In the genomic region with DNA sequence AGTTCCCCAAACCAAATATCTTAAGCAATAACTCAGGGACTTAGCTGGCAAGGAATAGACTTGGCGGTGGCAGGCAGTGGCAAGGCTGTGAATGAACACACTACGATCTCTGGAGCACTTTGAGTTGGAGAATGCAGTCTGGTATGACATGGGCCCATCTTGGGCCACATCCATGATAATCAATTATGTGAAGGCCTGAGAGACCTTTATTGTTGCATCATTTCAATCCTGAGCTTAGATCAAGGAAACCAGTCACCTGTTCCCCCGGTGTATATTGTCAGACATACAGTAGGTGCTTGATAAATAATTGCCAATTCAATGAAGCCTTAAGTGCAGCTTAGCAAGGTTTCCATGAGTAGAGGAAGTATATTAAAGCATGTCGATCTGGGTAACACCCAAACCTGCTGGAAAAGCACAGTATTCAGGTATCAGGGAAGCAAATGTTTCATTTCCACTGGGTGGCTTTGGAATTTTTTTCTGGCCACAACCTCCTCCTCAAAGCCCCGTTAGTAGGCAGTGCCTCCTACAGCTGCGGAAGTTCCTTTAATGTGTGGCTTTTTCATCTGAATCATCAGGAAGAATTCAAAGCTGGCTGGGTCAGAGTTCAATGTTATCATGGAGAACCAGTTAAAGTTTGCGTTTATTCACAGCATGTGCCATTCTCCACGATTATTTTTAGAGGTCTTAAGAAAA, we compare ENCODE assay signal across 9 cellular contexts. TPM values are rescaled to one million over a fixed set of nuclear protein-coding genes. Genes with fewer than 3 reads are reported as not detected.
A peak's percentile ranks its signal among the peaks of the same experiment; 100 is the strongest.
DNase-seq lines count a peak whose midpoint lies in the region; ATAC-seq and TF ChIP-seq lines count a peak whose summit lies in the region.
"Had no signal": no experiment of that assay in that cellular context is flagged by ENCODE, and none has a peak within 500 bp of the region (broad histone marks: within the 10 kb centered on the region; RNA-seq: fewer than 3 reads in every experiment).

No MANE protein-coding gene starts in this region.

- H3K4me3 Mint-ChIP-seq in CD8-positive, alpha-beta memory T cell: peak overlapping the region; percentile 4 to 46 (median 22)

- H3K27ac ChIP-seq in CD8-positive, alpha-beta memory T cell (ENCODE audit: low read depth, low read length): peak overlapping the region; percentile 41

- ATAC-seq in mucosa of descending colon (peak; percentile 38), GM18498 (IDR thresholded peaks at IDR 0.05; ENCODE audit: unreplicated experiment) (no peak)

- H3K4me1 Mint-ChIP-seq in CD8-positive, alpha-beta memory T cell: peaks cover 41 to 58% (median 50%) of the 10 kb centered on the region in 3 donors

- H3K27me3 Mint-ChIP-seq in CD8-positive, alpha-beta memory T cell: peaks cover 0 to 1% of the 10 kb centered on the region in 2 donors

- no peaks in the 10 kb centered on the region for H3K9me3 ChIP-seq in CD8-positive, alpha-beta memory T cell (ENCODE audit: low read length)
- no peaks in the 10 kb centered on the region for H3K9me3 ChIP-seq in adipocyte (ENCODE audit: control insufficient read depth, low read length)
- no peaks in the 10 kb centered on the region for H3K9me3 ChIP-seq in mucosa of descending colon

- H3K4me1 ChIP-seq in CD8-positive, alpha-beta memory T cell (ENCODE audit: insufficient read depth, low read length): peaks cover 58% of the 10 kb centered on the region
- H3K4me1 ChIP-seq in adipocyte (ENCODE audit: control insufficient read depth, insufficient read depth, low read length): peaks cover 18% of the 10 kb centered on the region
- H3K4me1 ChIP-seq in mucosa of descending colon (ENCODE audit: low read depth): no peaks in the 10 kb centered on the region

- peaks cover 0 to 9% (median 8%) of the 10 kb centered on the region in 3 donors for H3K36me3 Mint-ChIP-seq in CD8-positive, alpha-beta memory T cell

- no peaks in the 10 kb centered on the region for H3K36me3 ChIP-seq in CD8-positive, alpha-beta memory T cell (ENCODE audit: insufficient read depth, low read length)
- H3K36me3 ChIP-seq in adipocyte (ENCODE audit: control insufficient read depth, insufficient read depth, low read length, severe bottlenecking): no peaks in the 10 kb centered on the region
- no peaks in the 10 kb centered on the region for H3K36me3 ChIP-seq in mucosa of descending colon (ENCODE audit: low read depth)

- TF ChIP-seq CTCF in mucosa of descending colon (IDR thresholded peaks at IDR 0.05): no peak

- no peaks in the 10 kb centered on the region for H3K27me3 ChIP-seq in CD8-positive, alpha-beta memory T cell (ENCODE audit: insufficient read depth, low read length, poor library complexity, severe bottlenecking)
- no peaks in the 10 kb centered on the region for H3K27me3 ChIP-seq in adipocyte (replicated peaks; ENCODE audit: control insufficient read depth, insufficient read depth, low read length)

- no peaks in the 10 kb centered on the region for H3K9me3 Mint-ChIP-seq in CD8-positive, alpha-beta memory T cell

- POLR2A ChIA-PET in CD8-positive, alpha-beta memory T cell (lab: Charles Lee): interaction anchor here (0.6 to 1.0 kb wide), 2 partner anchors 10 to 903 kb away, joined by 3 to 5 read pairs; partner anchors contain the start of gene CASS4

- H3K27ac Mint-ChIP-seq in CD8-positive, alpha-beta memory T cell: peak overlapping the region; percentile 31 to 94 (median 74)

- CTCF ChIA-PET in CD8-positive, alpha-beta memory T cell (lab: Charles Lee): interaction anchor here (1.1 to 3.2 kb wide), 3 partner anchors 8 to 21 kb away, joined by 3 to 11 read pairs (median 5); partner anchors contain the start of gene CASS4

- H3K9ac ChIP-seq in adipocyte (ENCODE audit: low read length): no peak overlapping the region

- H3K4me3 ChIP-seq in CD8-positive, alpha-beta memory T cell (ENCODE audit: low read length): peak overlapping the region; percentile 10
- H3K4me3 ChIP-seq in adipocyte (ENCODE audit: low read length) (no peak overlapping the region), mucosa of descending colon (no peak overlapping the region)

- DNase-seq in CD8-positive, alpha-beta memory T cell: no peak
- DNase-seq in KG1 (lab: John Stamatoyannopoulos, UW): peak; percentile 63
- peak; percentile 63 for DNase-seq in adipocyte (ENCODE audit: low read depth)
- DNase-seq in mucosa of descending colon: no peak
- no peak for DNase-seq in posterior cingulate gyrus
- DNase-seq in NCI-H1105 (lab: John Stamatoyannopoulos, UW): no peak
- DNase-seq in Ammon's horn (ENCODE audit: low spot score): no peak
- DNase-seq: erythroblast had no signal

- intact Hi-C loops in mucosa of descending colon (cut with DNase I, micrococcal nuclease) (no loop called here), posterior cingulate gyrus (cut with DNase I) (no loop called here)

RNA-seq across cellular contexts. Expression of gene CASS4, which starts 10.2 kb away (rescaled TPM):
- 1 to 10 TPM; 3.7 TPM for total RNA-seq in CD8-positive, alpha-beta memory T cell
- 5.6 TPM for polyA plus RNA-seq in CD8-positive, alpha-beta memory T cell
- 1 to 10 TPM in 1 of 3 donors, under 1 TPM in 2; 0.61 to 1.0 (median 0.77) TPM for total RNA-seq in mucosa of descending colon

RNA-seq across cellular contexts. Expression of gene CSTF1, which starts 29.8 kb away (rescaled TPM):
- 10 to 100 TPM; 54.2 to 54.7 TPM for total RNA-seq in CD8-positive, alpha-beta memory T cell
- 37.0 TPM for polyA plus RNA-seq in CD8-positive, alpha-beta memory T cell
- 10 to 100 TPM; 23.0 to 27.3 (median 25.2) TPM for total RNA-seq in mucosa of descending colon

RNA-seq across cellular contexts. Expression of gene AURKA, which starts 30.3 kb away (rescaled TPM):
- 10 to 100 TPM; 49.2 to 50.8 TPM for total RNA-seq in CD8-positive, alpha-beta memory T cell
- 1.7 TPM for polyA plus RNA-seq in CD8-positive, alpha-beta memory T cell
- total RNA-seq in mucosa of descending colon: 10 to 100 TPM in 2 of 3 donors, 1 to 10 TPM in 1; 7.9 to 24.8 (median 11.2) TPM

RNA-seq across cellular contexts. Expression of gene RTF2, which starts 46.1 kb away (rescaled TPM):
- 10 to 100 TPM; 82.5 to 85.1 TPM for total RNA-seq in CD8-positive, alpha-beta memory T cell
- polyA plus RNA-seq in CD8-positive, alpha-beta memory T cell: 121 TPM
- 10 to 100 TPM; 74.5 to 87.0 (median 76.4) TPM for total RNA-seq in mucosa of descending colon

Comparison
In these comparisons a context has a peak if more than half of its experiments do, and no peak if none do; other contexts are left out.
1. DNase-seq: peak in KG1 (single experiment) and adipocyte (single experiment); none in CD8-positive, alpha-beta memory T cell (0 of 5), mucosa of descending colon (0 of 3), posterior cingulate gyrus (0 of 10), NCI-H1105 (single experiment) and Ammon's horn (single experiment).